In the genomic region with DNA sequence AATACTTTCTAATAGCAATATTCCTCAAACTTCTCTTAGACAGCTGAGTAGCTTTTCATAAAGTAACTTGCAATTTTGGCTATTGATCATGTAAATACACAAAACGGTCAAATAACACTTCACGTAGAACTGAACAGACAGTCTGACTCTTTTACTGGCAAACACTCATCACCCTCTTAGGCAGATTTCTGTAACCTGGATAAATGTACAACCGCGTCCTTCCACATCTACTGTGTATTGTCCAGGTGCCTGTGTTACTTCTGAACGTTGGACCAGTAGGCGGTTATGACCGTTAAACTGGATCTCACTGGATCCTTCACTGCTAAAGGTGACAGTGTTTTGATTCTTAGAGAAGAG, we compare ENCODE assay signal across 8 cellular contexts. TPM values are rescaled to one million over a fixed set of nuclear protein-coding genes. Genes with fewer than 3 reads are reported as not detected.
DNase-seq lines count a peak whose midpoint lies in the region; ATAC-seq, FAIRE-seq and TF ChIP-seq lines count a peak whose summit lies in the region.
"Not testable (repeated sequence)": the region's sequence is repeated elsewhere in the genome, so short reads cannot be mapped to it uniquely, and the experiment has no call there.

No MANE protein-coding gene starts in this region.

- not testable (repeated sequence) for H4K91ac ChIP-seq in H1 (replicated peaks; ENCODE audit: insufficient read length, low read length); mesenchymal stem cell (ENCODE audit: low read length)

- not testable (repeated sequence) for H4K20me1 ChIP-seq in H1 (replicated peaks in 1 of 2; ENCODE audit: control insufficient read depth in 1 of 2, insufficient read depth in 2 of 2, low read length in 2 of 2)

- POLR2A ChIA-PET in H1 (lab: Charles Lee; ENCODE audit: partially characterized antibody) = not testable (repeated sequence)

- H3K23ac ChIP-seq in H1 (ENCODE audit: insufficient read length); mesenchymal stem cell (ENCODE audit: low read length in 2 of 2): not testable (repeated sequence)

- not testable (repeated sequence) for H2AK5ac ChIP-seq in H1 (ENCODE audit: low read depth, low read length); mesenchymal stem cell (ENCODE audit: low read length, severe bottlenecking)

- WGBS in H1 (ENCODE audit: extremely low coverage in 1 of 2, insufficient coverage in 1 of 2, insufficient read length in 1 of 2, insufficient replicate concordance in 2 of 2, low coverage in 1 of 2, low lambda C conversion rate in 2 of 2, missing lambda C conversion rate in 1 of 2), 2 experiments = 41% methylated on average over 7 of the region's 7 CpGs; no CpG with 5 or more reads in 1 of the 2 experiments
- 40% methylated on average over 7 of the region's 7 CpGs for WGBS in mesenchymal stem cell
- WGBS in prostate gland = 22% methylated on average over 7 of the region's 7 CpGs
- 36 to 51% methylated on average over 7 of the region's 7 CpGs for WGBS in aorta, 2 donors

- intact Hi-C loops in prostate gland (cut with DNase I); aorta (cut with DNase I): not testable (repeated sequence)

- not testable (repeated sequence) for TF ChIP-seq CTCF in RWPE2 (IDR thresholded peaks at IDR 0.05; ENCODE audit: poor library complexity, severe bottlenecking); H1 (IDR thresholded peaks at IDR 0.05; ENCODE audit: control extremely low read depth in 1 of 3, insufficient read depth in 1 of 3, low read depth in 1 of 3, low read length in 3 of 3); prostate gland (IDR thresholded peaks at IDR 0.05)

- H3K14ac ChIP-seq in H1 (ENCODE audit: insufficient read length); mesenchymal stem cell (ENCODE audit: low read length in 2 of 2): not testable (repeated sequence)

- not testable (repeated sequence) for H2BK12ac ChIP-seq in H1 (ENCODE audit: low read depth, low read length); mesenchymal stem cell (ENCODE audit: low read length in 2 of 2)

- TF ChIP-seq POLR2A in H1 (IDR thresholded peaks at IDR 0.05; ENCODE audit: control extremely low read depth in 1 of 2, low read depth in 2 of 2, low read length in 2 of 2); prostate gland (IDR thresholded peaks at IDR 0.05): not testable (repeated sequence)

- FAIRE-seq in H1 (lab: Jason Lieb, UNC) = not testable (repeated sequence)

- not testable (repeated sequence) for H2AFZ ChIP-seq in H1 (ENCODE audit: low read length)
- peak overlapping the region; percentile 10 for H2AFZ ChIP-seq in mesenchymal stem cell (ENCODE audit: low read depth, low read length)

- H3K27me3 ChIP-seq in RWPE2 (ENCODE audit: insufficient read depth, poor library complexity, severe bottlenecking); prostate gland (replicated peaks; ENCODE audit: insufficient read depth); aorta (ENCODE audit: control insufficient read depth in 1 of 2, insufficient read depth in 2 of 2, low read length in 1 of 2): not testable (repeated sequence)
- H3K27me3 ChIP-seq in H1 (replicated peaks in 1 of 4; ENCODE audit: control insufficient read depth in 3 of 4, extremely low read depth in 1 of 4, insufficient read depth in 3 of 4, low read length in 3 of 4) (peaks cover 18 to 33% (median 31%) of the 10 kb centered on the region in 4 experiments), mesenchymal stem cell (ENCODE audit: control insufficient read depth in 1 of 2, insufficient read depth in 1 of 2, low read length in 2 of 2) (peaks cover 31 to 40% of the 10 kb centered on the region in 2 experiments)

- not testable (repeated sequence) for H3K36me3 Mint-ChIP-seq in activated T-cell treated with anti-CD3 and anti-CD28 coated beads, Interleukin-2, amount 50 U/mL, for 72 hours (ENCODE audit: insufficient read depth in 2 of 2)

- not testable (repeated sequence) for H3K27ac ChIP-seq in RWPE2 (ENCODE audit: poor library complexity, severe bottlenecking); H1 (ENCODE audit: low read depth, low read length); mesenchymal stem cell (ENCODE audit: low read length, poor library complexity, severe bottlenecking); prostate gland; aorta (ENCODE audit: low read depth in 1 of 2, low read length in 2 of 2)

- H2BK5ac ChIP-seq in H1 (ENCODE audit: low read depth, low read length); mesenchymal stem cell (ENCODE audit: low read depth, low read length, poor library complexity, severe bottlenecking): not testable (repeated sequence)

- H3K56ac ChIP-seq in H1 (replicated peaks; ENCODE audit: insufficient read length, low read depth, low read length) = not testable (repeated sequence)

- ATAC-seq in GM18511 (IDR thresholded peaks at IDR 0.05; ENCODE audit: unreplicated experiment) (peak; percentile 2), HG03378 (IDR thresholded peaks at IDR 0.05; ENCODE audit: unreplicated experiment) (peak; percentile 20), RWPE2 (ENCODE audit: low read depth) (peak; percentile 35; the same call in 1 of the 3 replicates), aorta (ENCODE audit: low FRiP score) (peak; percentile 19)
- peak; percentile 29 to 34 for ATAC-seq in activated T-cell treated with anti-CD3 and anti-CD28 coated beads, Interleukin-2, amount 50 U/mL, for 72 hours (replicated peaks in 1 of 2)

- not testable (repeated sequence) for DNase-seq in RWPE2 (ENCODE audit: low spot score); activated T-cell treated with anti-CD3 and anti-CD28 coated beads, Interleukin-2, amount 50 U/mL, for 72 hours; H1 (ENCODE audit: low read depth in 1 of 2, low spot score in 2 of 2); mesenchymal stem cell; prostate gland (ENCODE audit: low spot score); aorta

- not testable (repeated sequence) for H3K4me1 Mint-ChIP-seq in activated T-cell treated with anti-CD3 and anti-CD28 coated beads, Interleukin-2, amount 50 U/mL, for 72 hours (ENCODE audit: low read depth)

- H3K36me3 ChIP-seq in RWPE2 (ENCODE audit: low read depth); H1 (ENCODE audit: control insufficient read depth in 2 of 4, insufficient read depth in 4 of 4, low read length in 3 of 4); mesenchymal stem cell (ENCODE audit: control insufficient read depth in 1 of 2, insufficient read depth in 2 of 2, low read depth in 1 of 2, low read length in 2 of 2); prostate gland; aorta (ENCODE audit: control insufficient read depth in 1 of 2, insufficient read depth in 2 of 2, low read length in 1 of 2): not testable (repeated sequence)

- not testable (repeated sequence) for H3K18ac ChIP-seq in H1 (ENCODE audit: extremely low read depth, low read length); mesenchymal stem cell (ENCODE audit: low read depth in 1 of 2, low read length in 2 of 2)

- H4K5ac ChIP-seq in H1 (ENCODE audit: insufficient read length, low read depth, low read length) = not testable (repeated sequence)

- not testable (repeated sequence) for H2BK20ac ChIP-seq in H1 (ENCODE audit: low read length)

- peak overlapping the region; percentile 71 to 73; a peak in 1 of 4 replicates for H3K4me2 ChIP-seq in H1 (ENCODE audit: insufficient read depth in 1 of 2, low read depth in 2 of 2, low read length in 2 of 2)
- peak overlapping the region; percentile 92 for H3K4me2 ChIP-seq in mesenchymal stem cell (ENCODE audit: low read length, poor library complexity, severe bottlenecking)

- peaks cover 11% of the 10 kb centered on the region; the same call in 1 of the 2 replicates for H3K23me2 ChIP-seq in H1 (ENCODE audit: low read depth, low read length)

- H3K79me2 ChIP-seq in H1 (ENCODE audit: control insufficient read depth in 1 of 2, insufficient read depth in 2 of 2, low read length in 2 of 2) = not testable (repeated sequence)

- not testable (repeated sequence) for TF ChIP-seq RAD21 in H1 (IDR thresholded peaks at IDR 0.05 in 1 of 2, conservative IDR thresholded peaks at IDR 0.05 in 1 of 2; ENCODE audit: low read depth in 2 of 2, low read length in 2 of 2)

- H3K79me1 ChIP-seq in H1 (ENCODE audit: low read depth, low read length); mesenchymal stem cell (replicated peaks; ENCODE audit: low read length, poor library complexity, severe bottlenecking): not testable (repeated sequence)

- H3K4me3 ChIP-seq in RWPE2 (ENCODE audit: severe bottlenecking) = peak overlapping the region; percentile 30
- H3K4me3 ChIP-seq in H1 (ENCODE audit: extremely low read depth in 1 of 4, insufficient read depth in 2 of 4, low read depth in 3 of 4, low read length in 4 of 4) = peak overlapping the region in 1 of 4 experiments; percentile 60; a peak in 3 of 8 replicates
- peak overlapping the region in 1 of 2 experiments; percentile 69 for H3K4me3 ChIP-seq in mesenchymal stem cell (ENCODE audit: insufficient read depth in 1 of 2, low read depth in 1 of 2, low read length in 2 of 2)
- peak overlapping the region; percentile 19 to 31 for H3K4me3 ChIP-seq in prostate gland
- not testable (repeated sequence) for H3K4me3 ChIP-seq in aorta (ENCODE audit: low read length in 2 of 2)

- not testable (repeated sequence) for H3K27me3 Mint-ChIP-seq in activated T-cell treated with anti-CD3 and anti-CD28 coated beads, Interleukin-2, amount 50 U/mL, for 72 hours (ENCODE audit: low read depth)

- not testable (repeated sequence) for H4K8ac ChIP-seq in H1 (ENCODE audit: extremely low read depth, insufficient read depth, low read length); mesenchymal stem cell (ENCODE audit: low read length)

- not testable (repeated sequence) for H2BK15ac ChIP-seq in H1 (ENCODE audit: low read length); mesenchymal stem cell (ENCODE audit: low read depth, poor library complexity, severe bottlenecking)

- not testable (repeated sequence) for H3K9ac ChIP-seq in H1 (replicated peaks in 1 of 4; ENCODE audit: extremely low read depth in 1 of 4, low read depth in 3 of 4, low read length in 3 of 4); mesenchymal stem cell (ENCODE audit: low read length)

- H3K4ac ChIP-seq in H1 (replicated peaks; ENCODE audit: insufficient read length, low read depth, low read length); mesenchymal stem cell (ENCODE audit: low read depth in 1 of 2, low read length in 2 of 2): not testable (repeated sequence)

- not testable (repeated sequence) for H3K9me3 ChIP-seq in RWPE2 (ENCODE audit: severe bottlenecking); H1 (ENCODE audit: insufficient read depth in 2 of 2, low read depth in 1 of 2, low read length in 1 of 2); mesenchymal stem cell (ENCODE audit: control insufficient read depth, low read length); prostate gland; aorta (ENCODE audit: control insufficient read depth, low read length)

- CTCF ChIA-PET in H1 (lab: Charles Lee; ENCODE audit: partially characterized antibody) = interaction anchor here (0.6 to 1.7 kb wide), 8 partner anchors 118 to 327 kb away, joined by 3 to 8 read pairs (median 4); no protein-coding TSS in a partner anchor

- H3K27ac Mint-ChIP-seq in activated T-cell treated with anti-CD3 and anti-CD28 coated beads, Interleukin-2, amount 50 U/mL, for 72 hours = not testable (repeated sequence)

- not testable (repeated sequence) for H3K4me1 ChIP-seq in RWPE2 (ENCODE audit: insufficient read depth, poor library complexity, severe bottlenecking); H1 (replicated peaks in 1 of 4; ENCODE audit: control insufficient read depth in 3 of 4, insufficient read depth in 4 of 4, low read length in 3 of 4); prostate gland (replicated peaks); aorta (ENCODE audit: control insufficient read depth in 1 of 2, insufficient read depth in 2 of 2, low read length in 2 of 2)
- H3K4me1 ChIP-seq in mesenchymal stem cell (ENCODE audit: control insufficient read depth, insufficient read depth, low read depth, low read length) = peaks cover 34% of the 10 kb centered on the region

- H2BK120ac ChIP-seq in H1 (replicated peaks; ENCODE audit: low read depth, low read length); mesenchymal stem cell (ENCODE audit: low read depth, low read length): not testable (repeated sequence)

- not testable (repeated sequence) for H3K9me3 Mint-ChIP-seq in activated T-cell treated with anti-CD3 and anti-CD28 coated beads, Interleukin-2, amount 50 U/mL, for 72 hours

- not testable (repeated sequence) for TF ChIP-seq EP300 in H1 (IDR thresholded peaks at IDR 0.05; ENCODE audit: borderline replicate concordance in 1 of 2, low read depth in 2 of 2, low read length in 2 of 2)

- peak overlapping the region; percentile 84 to 85 for H3K4me3 Mint-ChIP-seq in activated T-cell treated with anti-CD3 and anti-CD28 coated beads, Interleukin-2, amount 50 U/mL, for 72 hours

RNA-seq across cellular contexts. Expression of a gene that starts 43.2 kb away (rescaled TPM):
- 100 to 1,000 TPM; 131 to 144 TPM for total RNA-seq in activated T-cell treated with anti-CD3 and anti-CD28 coated beads, Interleukin-2, amount 50 U/mL, for 72 hours
- 135 and 141 TPM in 2 replicates for total RNA-seq in H1 (2021; fragmentation: NEBNext Ultra II Directional; extraction: Animal tissue kit (Norgen Biotek cat#: 25700))
- polyA plus RNA-seq in H1 (2011; rRNA removed) (61.6 and 77.3 TPM in 2 replicates), aorta (10 to 100 TPM in 1 of 2 donors, 1 to 10 TPM in 1; 3.3 to 11.0 TPM)
- polyA plus RNA-seq in H1 (2011; cell fraction: cytosol; rRNA removed) = 89.6 TPM
- polyA plus RNA-seq in H1 (2011; cell fraction: nucleus; rRNA removed) = 466 TPM
- polyA plus RNA-seq in H1 (2012, experiment 1 of 2) = 106 to 121 TPM (median 117 TPM) in 4 replicates
- polyA plus RNA-seq in H1 (2012, experiment 2 of 2) = 60.6 TPM
- 52.1 TPM for polyA plus RNA-seq in H1 (2013, experiment 1 of 2)
- polyA plus RNA-seq in H1 (2013, experiment 2 of 2) = 44.4 TPM
- 107 and 110 TPM in 2 replicates for polyA minus RNA-seq in H1 (2011; rRNA and poly(A)+ RNA removed)
- 61.2 TPM for polyA minus RNA-seq in H1 (2011; cell fraction: cytosol; rRNA and poly(A)+ RNA removed)
- 182 TPM for polyA minus RNA-seq in H1 (2011; cell fraction: nucleus; rRNA and poly(A)+ RNA removed)
- polyA plus RNA-seq in mesenchymal stem cell (2013, experiment 1 of 2) = 7.9 TPM
- 6.7 TPM for polyA plus RNA-seq in mesenchymal stem cell (2013, experiment 2 of 2)
- total RNA-seq in prostate gland (10 to 100 TPM; 24.2 to 49.0 TPM), aorta (10 to 100 TPM; 15.9 to 26.6 TPM)
